15 cellular contexts compared by ENCODE assay signal in the genomic region with DNA sequence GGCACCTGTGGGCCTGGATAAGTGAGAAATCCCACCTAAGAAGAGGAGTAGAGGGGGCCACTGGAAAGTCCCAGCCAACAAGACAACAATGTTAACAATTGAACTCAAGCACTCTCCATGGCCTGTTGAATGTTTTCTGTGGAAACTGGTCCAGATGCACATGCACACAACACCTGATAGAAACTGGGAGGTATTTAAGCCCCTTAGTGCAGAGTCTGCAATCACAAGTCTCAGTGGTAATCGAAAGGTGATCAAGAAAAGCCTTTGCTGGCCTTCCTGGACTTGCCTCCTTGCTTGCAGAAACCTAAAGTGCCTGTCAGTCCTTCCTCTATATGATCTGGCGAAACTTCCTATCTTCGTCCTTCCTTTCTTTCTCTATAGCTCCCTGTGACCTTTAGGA. TPM values are rescaled to one million over a fixed set of nuclear protein-coding genes. Genes with fewer than 3 reads are reported as not detected.
DNase-seq lines count a peak whose midpoint lies in the region; ATAC-seq and TF ChIP-seq lines count a peak whose summit lies in the region.
"Had no signal": no experiment of that assay in that cellular context is flagged by ENCODE, and none has a peak within 500 bp of the region (broad histone marks: within the 10 kb centered on the region; RNA-seq: fewer than 3 reads in every experiment).

No MANE protein-coding gene starts in this region.

- H3K4me1 Mint-ChIP-seq in naive B cell = peaks cover 25 to 38% (median 27%) of the 10 kb centered on the region in 3 donors

- peak overlapping the region in 4 of 6 donors; percentile 30 to 93 (median 76) for H3K27ac Mint-ChIP-seq in naive B cell

- DNase-seq in naive B cell (no peak), SHP77 (lab: John Stamatoyannopoulos, UW) (no peak), H7 (no peak), HPDE6-E6E7 (ENCODE audit: extremely low spot score) (no peak)
- DNase-seq: COR-L47, KBM-7, NCI-H1048, NCI-H1436 treated with DMSO at 0.1 percent for 48 hours, NCI-H2029 treated with DMSO at 0.1 percent for 48 hours, NCI-H510A had no signal

- no peaks in the 10 kb centered on the region for H3K27me3 Mint-ChIP-seq in naive B cell

- no peak overlapping the region for H3K4me3 ChIP-seq in HEK293 (ENCODE audit: low read depth, low read length)
- H3K4me3 ChIP-seq in H7 (ENCODE audit: insufficient read depth, low read depth, low read length) = no peak overlapping the region

- no peaks in the 10 kb centered on the region for H3K4me1 ChIP-seq in HEK293 (ENCODE audit: control insufficient read depth, insufficient read depth, low read length)

- no peaks in the 10 kb centered on the region for H3K9me3 Mint-ChIP-seq in naive B cell

- H3K4me3 Mint-ChIP-seq in naive B cell = peak overlapping the region in 7 of 8 donors; percentile 35 to 88 (median 60)

- ATAC-seq in naive B cell (ENCODE audit: low read depth in 2 of 2) = no peak
- no peak for ATAC-seq in GM21390 (IDR thresholded peaks at IDR 0.05; ENCODE audit: unreplicated experiment)
- ATAC-seq: HCT116 had no signal

- no peaks in the 10 kb centered on the region for H3K27me3 ChIP-seq in H7 (ENCODE audit: control insufficient read depth, insufficient read depth, low read length)

- CTCF ChIA-PET in HEK293 (lab: Yijun Ruan, JAX) = interaction anchor here (0.5 to 3.6 kb wide), 24 partner anchors 8 to 604 kb away, joined by 3 to 73 read pairs (median 4); partner anchors contain the start of gene DNAJC12

- H3K36me3 Mint-ChIP-seq in naive B cell = no peaks in the 10 kb centered on the region

- H3K36me3 ChIP-seq in HEK293 (ENCODE audit: control insufficient read depth in 2 of 2, insufficient read depth in 1 of 2, low read length in 2 of 2) = no peaks in the 10 kb centered on the region
- no peaks in the 10 kb centered on the region for H3K36me3 ChIP-seq in H7 (replicated peaks; ENCODE audit: control insufficient read depth, insufficient read depth, low read length)

- POLR2A ChIA-PET in HEK293 (lab: Yijun Ruan, JAX) = interaction anchor here (1.1 kb wide), 1 partner anchor 31 kb away, joined by 3 read pairs; the partner anchor contains the start of genes HNRNPH3 and PBLD

- H3K9me3 ChIP-seq in HEK293 (ENCODE audit: control insufficient read depth, insufficient read depth, low read depth, low read length) = no peaks in the 10 kb centered on the region

- TF ChIP-seq CTCF in 22Rv1 (IDR thresholded peaks at IDR 0.05) = no peak
- no peak for TF ChIP-seq CTCF in HEK293 (tag by site-specific recombination; IDR thresholded peaks at IDR 0.05)
- TF ChIP-seq CTCF in VCaP (conservative IDR thresholded peaks at IDR 0.05) = no peak

- peak overlapping the region; percentile 44 for H3K27ac ChIP-seq in 22Rv1
- H3K27ac ChIP-seq in HEK293 (ENCODE audit: extremely low read depth, low read depth, low read length) = no peak overlapping the region
- peak overlapping the region; percentile 9; the same call in 1 of the 2 replicates for H3K27ac ChIP-seq in VCaP

TF ChIP-seq in HEK293, 187 proteins besides CTCF, POLR2A, EP300 and RAD21:
- TF ChIP-seq SCRT2 (tag by site-specific recombination; IDR thresholded peaks at IDR 0.05) = peak; percentile 43; the same call in 1 of the 2 replicates
- TF ChIP-seq, protein P1, sequence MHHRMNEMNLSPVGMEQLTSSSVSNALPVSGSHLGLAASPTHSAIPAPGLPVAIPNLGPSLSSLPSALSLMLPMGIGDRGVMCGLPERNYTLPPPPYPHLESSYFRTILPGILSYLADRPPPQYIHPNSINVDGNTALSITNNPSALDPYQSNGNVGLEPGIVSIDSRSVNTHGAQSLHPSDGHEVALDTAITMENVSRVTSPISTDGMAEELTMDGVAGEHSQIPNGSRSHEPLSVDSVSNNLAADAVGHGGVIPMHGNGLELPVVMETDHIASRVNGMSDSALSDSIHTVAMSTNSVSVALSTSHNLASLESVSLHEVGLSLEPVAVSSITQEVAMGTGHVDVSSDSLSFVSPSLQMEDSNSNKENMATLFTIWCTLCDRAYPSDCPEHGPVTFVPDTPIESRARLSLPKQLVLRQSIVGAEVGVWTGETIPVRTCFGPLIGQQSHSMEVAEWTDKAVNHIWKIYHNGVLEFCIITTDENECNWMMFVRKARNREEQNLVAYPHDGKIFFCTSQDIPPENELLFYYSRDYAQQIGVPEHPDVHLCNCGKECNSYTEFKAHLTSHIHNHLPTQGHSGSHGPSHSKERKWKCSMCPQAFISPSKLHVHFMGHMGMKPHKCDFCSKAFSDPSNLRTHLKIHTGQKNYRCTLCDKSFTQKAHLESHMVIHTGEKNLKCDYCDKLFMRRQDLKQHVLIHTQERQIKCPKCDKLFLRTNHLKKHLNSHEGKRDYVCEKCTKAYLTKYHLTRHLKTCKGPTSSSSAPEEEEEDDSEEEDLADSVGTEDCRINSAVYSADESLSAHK (tag by site-specific recombination; IDR thresholded peaks at IDR 0.05) = no peak
- TF ChIP-seq ZNF623 (tag by site-specific recombination; IDR thresholded peaks at IDR 0.05) = no peak

RNA-seq across cellular contexts. Expression of gene HNRNPH3, which starts 30.6 kb away (rescaled TPM):
- 100 to 1,000 TPM; 101 to 147 (median 126) TPM for polyA plus RNA-seq in naive B cell (ENCODE audit: low read depth in 6 of 6)
- total RNA-seq in H7 (2014; rRNA removed; shearing (Covaris generic)) = 12.5 and 21.9 TPM in 2 replicates

RNA-seq across cellular contexts. Expression of gene PBLD, which starts 31.4 kb away (rescaled TPM):
- 1 to 10 TPM in 2 of 6 donors, under 1 TPM in 3, not detected in 1; 0.77 to 2.0 (median 1.00) TPM for polyA plus RNA-seq in naive B cell (ENCODE audit: low read depth in 6 of 6)
- total RNA-seq in H7 (2014; rRNA removed; shearing (Covaris generic)) = 1.4 and 3.4 TPM in 2 replicates
